Comparison of ENCODE assay signal across 8 cellular contexts in the genomic region with DNA sequence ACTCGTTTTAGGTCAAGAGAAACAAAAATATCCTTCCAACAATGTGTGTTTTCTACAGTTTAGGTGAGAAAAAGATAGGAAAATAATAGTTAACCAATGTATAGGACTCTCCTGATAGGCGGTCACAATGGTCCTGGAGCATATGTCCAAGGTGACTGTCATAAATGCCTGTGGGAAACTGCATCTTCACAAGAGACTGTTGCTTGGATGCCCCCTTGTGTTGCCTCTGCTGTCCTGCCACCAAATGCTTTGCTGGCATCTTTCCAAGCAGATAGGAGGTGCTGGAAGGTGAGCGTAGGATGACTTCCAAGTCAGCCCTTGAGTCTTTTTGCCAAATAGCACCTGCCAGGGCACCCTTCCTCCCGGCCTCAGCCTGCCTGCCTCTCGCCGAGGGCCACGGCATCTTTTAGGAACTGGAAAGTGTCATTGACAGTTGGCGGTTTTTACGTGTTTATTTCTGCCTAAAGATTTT. TPM values are rescaled to one million over a fixed set of nuclear protein-coding genes. Genes with fewer than 3 reads are reported as not detected.
A peak's percentile ranks its signal among the peaks of the same experiment; 100 is the strongest.
DNase-seq lines count a peak whose midpoint lies in the region; ATAC-seq and TF ChIP-seq lines count a peak whose summit lies in the region.

No MANE protein-coding gene starts in this region.

- H3K79me2 ChIP-seq in hepatocyte, result peaks cover 12% of the 10 kb centered on the region

- no peak overlapping the region for H3K4me2 ChIP-seq in hepatocyte

- peaks cover 35% of the 10 kb centered on the region for H3K36me3 ChIP-seq in CD4-positive, CD25-positive, alpha-beta regulatory T cell (ENCODE audit: control insufficient read depth, insufficient read depth, low read length)
- peaks cover 5% of the 10 kb centered on the region for H3K36me3 ChIP-seq in hepatocyte (replicated peaks; ENCODE audit: insufficient read depth, low read depth)

- peaks cover 18% of the 10 kb centered on the region for H3K4me1 ChIP-seq in CD4-positive, CD25-positive, alpha-beta regulatory T cell (ENCODE audit: control insufficient read depth, insufficient read depth, low read length, poor library complexity, severe bottlenecking)
- H3K4me1 ChIP-seq in hepatocyte (ENCODE audit: insufficient read depth), result peaks cover 7% of the 10 kb centered on the region

- H3K36me3 Mint-ChIP-seq in CD4-positive, CD25-positive, alpha-beta regulatory T cell, result peaks cover 28% of the 10 kb centered on the region
- H3K36me3 Mint-ChIP-seq in activated naive CD8-positive, alpha-beta T cell treated with anti-CD3 and anti-CD28 coated beads for 36 hours, result peaks cover 29% of the 10 kb centered on the region

- no peaks in the 10 kb centered on the region for H3K9me2 ChIP-seq in hepatocyte (replicated peaks; ENCODE audit: insufficient read depth)

- peak overlapping the region; percentile 95 for H3K4me3 ChIP-seq in CD4-positive, CD25-positive, alpha-beta regulatory T cell (ENCODE audit: low read depth, low read length)
- H3K4me3 ChIP-seq in HL-60 (replicated peaks; ENCODE audit: insufficient read depth, low read length), result no peak overlapping the region
- H3K4me3 ChIP-seq in hepatocyte, result no peak overlapping the region

- H3K9me3 ChIP-seq in CD4-positive, CD25-positive, alpha-beta regulatory T cell (ENCODE audit: control insufficient read depth in 2 of 2, low read length in 2 of 2), result no peaks in the 10 kb centered on the region
- H3K9me3 ChIP-seq in hepatocyte (ENCODE audit: low read depth), result no peaks in the 10 kb centered on the region

- ATAC-seq in CD4-positive, CD25-positive, alpha-beta regulatory T cell (ENCODE audit: low read depth in 2 of 2), result peak; percentile 35 to 43
- ATAC-seq in GM19035 (IDR thresholded peaks at IDR 0.05; ENCODE audit: unreplicated experiment), result no peak

- no peaks in the 10 kb centered on the region for H4K20me1 ChIP-seq in hepatocyte (ENCODE audit: insufficient read depth, poor library complexity, severe bottlenecking)

- TF ChIP-seq CTCF in HL-60 (IDR thresholded peaks at IDR 0.05; ENCODE audit: insufficient read depth, low read length) (peak; percentile 33), hepatocyte (IDR thresholded peaks at IDR 0.05; ENCODE audit: poor library complexity) (peak; percentile 49)

- peak overlapping the region; percentile 69 to 97 (median 92) for H3K4me3 Mint-ChIP-seq in CD4-positive, CD25-positive, alpha-beta regulatory T cell
- peak overlapping the region; percentile 77 for H3K4me3 Mint-ChIP-seq in activated naive CD8-positive, alpha-beta T cell treated with anti-CD3 and anti-CD28 coated beads for 36 hours

- peak; percentile 51 to 74 (median 69) for DNase-seq in CD4-positive, CD25-positive, alpha-beta regulatory T cell
- DNase-seq in HL-60 (ENCODE audit: low read depth in 1 of 2, low spot score in 1 of 2) (peak; percentile 40 to 58), RPMI8226 (peak; percentile 72), hepatocyte (ENCODE audit: low spot score) (peak; percentile 70), hippocampal formation (lab: John Stamatoyannopoulos, UW) (no peak)
- peak; percentile 61 for DNase-seq in activated naive CD8-positive, alpha-beta T cell treated with anti-CD3 and anti-CD28 coated beads for 36 hours
- peak; percentile 58 for DNase-seq in stimulated activated CD4-positive, alpha-beta T cell treated with anti-CD3 and anti-CD28 coated beads, Interleukin-4, amount 100 ng/mL, for 24 hours

- no peaks in the 10 kb centered on the region for H3K27me3 ChIP-seq in CD4-positive, CD25-positive, alpha-beta regulatory T cell (ENCODE audit: control insufficient read depth, insufficient read depth, low read length)
- H3K27me3 ChIP-seq in HL-60 (ENCODE audit: insufficient read depth, poor library complexity, severe bottlenecking) (no peaks in the 10 kb centered on the region), hepatocyte (no peaks in the 10 kb centered on the region)

- peaks cover 9 to 37% (median 26%) of the 10 kb centered on the region in 4 donors for H3K4me1 Mint-ChIP-seq in CD4-positive, CD25-positive, alpha-beta regulatory T cell
- peaks cover 48% of the 10 kb centered on the region for H3K4me1 Mint-ChIP-seq in activated naive CD8-positive, alpha-beta T cell treated with anti-CD3 and anti-CD28 coated beads for 36 hours

- H3K27ac ChIP-seq in CD4-positive, CD25-positive, alpha-beta regulatory T cell (ENCODE audit: insufficient read depth, low read length, poor library complexity, severe bottlenecking), result peak overlapping the region; percentile 79
- H3K27ac ChIP-seq in HL-60 (replicated peaks), result no peak overlapping the region
- H3K27ac ChIP-seq in hepatocyte, result no peak overlapping the region

- WGBS in hepatocyte (ENCODE audit: low lambda C conversion rate, missing lambda C conversion rate), result 86% methylated on average over 9 of the region's 9 CpGs

- no peak overlapping the region for H2AFZ ChIP-seq in hepatocyte

- no peaks in the 10 kb centered on the region for H3K9me3 Mint-ChIP-seq in CD4-positive, CD25-positive, alpha-beta regulatory T cell
- no peaks in the 10 kb centered on the region for H3K9me3 Mint-ChIP-seq in activated naive CD8-positive, alpha-beta T cell treated with anti-CD3 and anti-CD28 coated beads for 36 hours

- peak overlapping the region; percentile 92 to 96 (median 92) for H3K27ac Mint-ChIP-seq in CD4-positive, CD25-positive, alpha-beta regulatory T cell
- H3K27ac Mint-ChIP-seq in activated naive CD8-positive, alpha-beta T cell treated with anti-CD3 and anti-CD28 coated beads for 36 hours, result peak overlapping the region; percentile 91

- H3K27me3 Mint-ChIP-seq in CD4-positive, CD25-positive, alpha-beta regulatory T cell, result no peaks in the 10 kb centered on the region
- no peaks in the 10 kb centered on the region for H3K27me3 Mint-ChIP-seq in activated naive CD8-positive, alpha-beta T cell treated with anti-CD3 and anti-CD28 coated beads for 36 hours

RNA-seq across cellular contexts. Expression of a gene that starts 24.1 kb away (rescaled TPM):
- 70.0 TPM for total RNA-seq in CD4-positive, CD25-positive, alpha-beta regulatory T cell
- 10 to 100 TPM; 13.4 to 23.3 (median 18.4) TPM for polyA plus RNA-seq in CD4-positive, CD25-positive, alpha-beta regulatory T cell
- 100 to 1,000 TPM in 1 of 2 experiments, 10 to 100 TPM in 1; 99.3 to 101 TPM for total RNA-seq in activated naive CD8-positive, alpha-beta T cell treated with anti-CD3 and anti-CD28 coated beads for 36 hours
- 54.4 and 61.6 TPM in 2 replicates for total RNA-seq in hepatocyte
- polyA plus RNA-seq in hepatocyte, result 26.3 and 28.1 TPM in 2 replicates

Comparison
In these comparisons a context has a peak if more than half of its experiments do, and no peak if none do; other contexts are left out.
1. DNase-seq: peak in CD4-positive, CD25-positive, alpha-beta regulatory T cell (3 of 3), HL-60 (2 of 2), RPMI8226 (single experiment), activated naive CD8-positive, alpha-beta T cell treated with anti-CD3 and anti-CD28 coated beads for 36 hours (single experiment), hepatocyte (single experiment) and stimulated activated CD4-positive, alpha-beta T cell treated with anti-CD3 and anti-CD28 coated beads, Interleukin-4, amount 100 ng/mL, for 24 hours (single experiment); none in hippocampal formation (0 of 2).